1 cellular context compared by ENCODE assay signal in the genomic region with DNA sequence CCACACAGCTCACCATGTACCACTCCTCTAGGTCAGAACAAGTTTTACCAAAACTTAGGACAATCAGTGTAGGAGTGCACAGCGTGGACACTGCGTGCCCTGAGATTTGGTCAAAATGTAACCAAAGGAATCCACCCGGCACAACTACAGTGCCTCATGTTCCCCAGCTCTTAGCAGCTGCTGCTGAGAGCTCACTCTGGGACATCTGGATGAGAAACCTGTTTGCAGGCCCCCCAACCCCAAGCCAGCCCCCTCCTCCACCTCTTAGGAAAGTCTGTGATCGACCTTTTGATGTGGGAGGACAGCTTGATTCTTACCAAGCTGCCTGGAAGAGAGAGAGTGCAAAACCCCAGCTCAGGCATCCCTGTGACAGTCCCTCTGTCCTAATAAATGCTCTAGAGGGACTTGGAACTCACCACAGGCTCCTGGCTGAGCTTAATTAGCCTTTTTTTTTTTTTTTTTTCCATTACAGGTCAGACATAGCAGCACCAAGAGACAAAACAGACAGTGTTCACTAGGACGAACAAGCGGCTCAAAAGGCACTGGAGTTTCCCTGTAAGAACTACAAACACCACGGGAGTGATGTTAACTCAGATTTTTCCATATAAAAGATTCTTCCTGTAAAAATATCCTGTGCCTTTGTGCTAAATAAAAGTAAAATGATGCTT.
TF ChIP-seq lines count a peak whose summit lies in the region.

No MANE protein-coding gene starts in this region.

TF ChIP-seq in neural cell, 6 proteins besides CTCF, POLR2A, EP300 and RAD21 (continued from another document):
- no peak for TF ChIP-seq REST (IDR thresholded peaks at IDR 0.05; ENCODE audit: borderline replicate concordance)
- no peak for TF ChIP-seq SMC3 (conservative IDR thresholded peaks at IDR 0.05; ENCODE audit: poor library complexity)
- TF ChIP-seq POLR2AphosphoS5 (IDR thresholded peaks at IDR 0.05): no peak
- TF ChIP-seq MXI1 (conservative IDR thresholded peaks at IDR 0.05; ENCODE audit: poor library complexity, severe bottlenecking): no peak
- no peak for TF ChIP-seq TAF1 (IDR thresholded peaks at IDR 0.05; ENCODE audit: low read depth)
